In genomic region chr5:63164339-63164738, GRCh38 we compare ENCODE assay signal across 20 cellular contexts.
DNase-seq lines count a peak whose midpoint lies in the region; ATAC-seq, FAIRE-seq and TF ChIP-seq lines count a peak whose summit lies in the region.
"Had no signal": no experiment of that assay in that cellular context is flagged by ENCODE, and none has a peak within 500 bp of the region (broad histone marks: within the 10 kb centered on the region; RNA-seq: fewer than 3 reads in every experiment).

No MANE protein-coding gene starts in this region.

- no peak for DNase-seq in HepG2 (ENCODE audit: low spot score)
- DNase-seq in right lobe of liver: no peak
- no peak for DNase-seq in RPMI8226
- DNase-seq: AML-193; Caco-2; Calu3; CD4-positive, alpha-beta T cell; CD8-positive, alpha-beta T cell; DMS79 treated with DMSO at 0.1 percent for 48 hours; GF-D8 had no signal

- intact Hi-C loops in HepG2 (cut with micrococcal nuclease; ENCODE audit: unreplicated experiment): no loop called here
- intact Hi-C loops in right lobe of liver (cut with DNase I): no loop called here

- CTCF ChIA-PET in HepG2 (lab: Yijun Ruan, JAX; ENCODE audit: low intra/inter-chr PET ratio, low total read pairs): no interaction called here

- no peak for ATAC-seq in HepG2
- peak; percentile 77 to 87 (median 82) for ATAC-seq in right lobe of liver
- no peak for ATAC-seq in gastroesophageal sphincter
- ATAC-seq: A549; CD8-positive, alpha-beta T cell had no signal

- TF ChIP-seq EP300 in HepG2 (IDR thresholded peaks at IDR 0.05; ENCODE audit: low read depth in 2 of 2, low read length in 2 of 2) (no peak), HepG2 (CRISPR knock-in tag; IDR thresholded peaks at IDR 0.05; ENCODE audit: borderline replicate concordance) (no peak), gastroesophageal sphincter (IDR thresholded peaks at IDR 0.05) (no peak)

- H3K9me3 ChIP-seq in liver (ENCODE audit: control insufficient read depth in 4 of 4, low read length in 3 of 4) (no peaks in the 10 kb centered on the region), HepG2 (ENCODE audit: low read length) (no peaks in the 10 kb centered on the region), right lobe of liver (no peaks in the 10 kb centered on the region), gastroesophageal sphincter (no peaks in the 10 kb centered on the region)
- H3K9me3 ChIP-seq: A549, Caco-2 had no signal

- TF ChIP-seq POLR2A in HepG2 (IDR thresholded peaks at IDR 0.05; ENCODE audit: insufficient read depth in 1 of 2, low read depth in 2 of 2, low read length in 2 of 2) (no peak), right lobe of liver (IDR thresholded peaks at IDR 0.05) (no peak), gastroesophageal sphincter (IDR thresholded peaks at IDR 0.05) (no peak)

- H3K4me1 ChIP-seq in liver (ENCODE audit: control insufficient read depth in 4 of 4, insufficient read depth in 4 of 4, low read length in 3 of 4) (peaks cover 6 to 30% (median 15%) of the 10 kb centered on the region in 4 donors), HepG2 (ENCODE audit: insufficient read depth, low read length) (no peaks in the 10 kb centered on the region), right lobe of liver (peaks cover 0 to 31% (median 8%) of the 10 kb centered on the region in 4 donors), gastroesophageal sphincter (no peaks in the 10 kb centered on the region)
- H3K4me1 ChIP-seq: A549; BLaER1 treated with 17β-estradiol and CSF1 and Interleukin-3, amounts not matched to agents 10 nM and 100 nM; Caco-2 had no signal

- peak overlapping the region; percentile 61 to 84 for H3K27ac ChIP-seq in liver (ENCODE audit: low read depth in 1 of 2, low read length in 2 of 2)
- H3K27ac ChIP-seq in HepG2 (ENCODE audit: extremely low read length, insufficient read depth, low read length): no peak overlapping the region
- H3K27ac ChIP-seq in right lobe of liver: peak overlapping the region; percentile 19 to 88 (median 85)
- no peak overlapping the region for H3K27ac ChIP-seq in gastroesophageal sphincter
- H3K27ac ChIP-seq: 22Rv1; A549; BLaER1 treated with 17β-estradiol and CSF1 and Interleukin-3, amounts not matched to agents 10 nM and 100 nM; C4-2B had no signal

- FAIRE-seq in HepG2 (lab: Jason Lieb, UNC): no peak
- FAIRE-seq: A549, D721Med, G401.6, GM12891, GM19239 had no signal

- H3K27me3 ChIP-seq in liver (ENCODE audit: control insufficient read depth in 4 of 4, insufficient read depth in 4 of 4, low read length in 3 of 4) (no peaks in the 10 kb centered on the region), HepG2 (ENCODE audit: control insufficient read depth in 1 of 2, insufficient read depth in 2 of 2, low read length in 2 of 2) (no peaks in the 10 kb centered on the region; a peak in 1 of 5 replicates), right lobe of liver (no peaks in the 10 kb centered on the region), gastroesophageal sphincter (no peaks in the 10 kb centered on the region)
- H3K27me3 ChIP-seq: BLaER1 treated with 17β-estradiol and CSF1 and Interleukin-3, amounts not matched to agents 10 nM and 100 nM had no signal

- no peak overlapping the region for H3K4me2 ChIP-seq in HepG2 (ENCODE audit: low read depth, low read length)
- H3K4me2 ChIP-seq: A549; BLaER1 treated with 17β-estradiol and CSF1 and Interleukin-3, amounts not matched to agents 10 nM and 100 nM had no signal

- H3K79me2 ChIP-seq in HepG2 (ENCODE audit: insufficient read depth, low read length): no peaks in the 10 kb centered on the region

- no peak overlapping the region for H2AFZ ChIP-seq in HepG2 (ENCODE audit: low read length)

- H3K36me3 ChIP-seq in liver (ENCODE audit: control insufficient read depth in 4 of 4, insufficient read depth in 3 of 4, low read depth in 1 of 4, low read length in 3 of 4) (no peaks in the 10 kb centered on the region), HepG2 (replicated peaks in 1 of 2; ENCODE audit: control insufficient read depth in 1 of 2, insufficient read depth in 2 of 2, low read length in 2 of 2) (no peaks in the 10 kb centered on the region), right lobe of liver (no peaks in the 10 kb centered on the region), gastroesophageal sphincter (no peaks in the 10 kb centered on the region)
- H3K36me3 ChIP-seq: BLaER1 treated with 17β-estradiol and CSF1 and Interleukin-3, amounts not matched to agents 10 nM and 100 nM had no signal

- no peak overlapping the region for H3K9ac ChIP-seq in liver (ENCODE audit: low read depth in 1 of 2, low read length in 2 of 2)
- no peak overlapping the region for H3K9ac ChIP-seq in HepG2 (ENCODE audit: insufficient read depth, low read depth, low read length)
- H3K9ac ChIP-seq: BLaER1 treated with 17β-estradiol and CSF1 and Interleukin-3, amounts not matched to agents 10 nM and 100 nM had no signal

- H3K4me3 ChIP-seq in liver (ENCODE audit: low read depth in 1 of 3, low read length in 3 of 3) (no peak overlapping the region), HepG2 (replicated peaks in 1 of 3; ENCODE audit: insufficient read depth in 1 of 3, low read depth in 2 of 3, low read length in 3 of 3) (no peak overlapping the region), right lobe of liver (no peak overlapping the region), gastroesophageal sphincter (no peak overlapping the region)
- H3K4me3 ChIP-seq: A549; BLaER1 treated with 17β-estradiol and CSF1 and Interleukin-3, amounts not matched to agents 10 nM and 100 nM had no signal

- TF ChIP-seq RAD21 in liver (IDR thresholded peaks at IDR 0.05): no peak
- no peak for TF ChIP-seq RAD21 in HepG2 (CRISPR knock-in tag; IDR thresholded peaks at IDR 0.05)

- no peaks in the 10 kb centered on the region for H4K20me1 ChIP-seq in HepG2 (ENCODE audit: insufficient read depth, low read length)
- H4K20me1 ChIP-seq: BLaER1 treated with 17β-estradiol and CSF1 and Interleukin-3, amounts not matched to agents 10 nM and 100 nM had no signal

- in situ Hi-C loops in HepG2 (cut with HindIII; ENCODE audit: extremely low pct_ligation_motif_present, low pct_unique_long_range_greater_than_20kb): no loop called here

- TF ChIP-seq CTCF in liver (IDR thresholded peaks at IDR 0.05; ENCODE audit: low read depth, low read length, missing input control) (no peak), HepG2 (CRISPR knock-in tag; IDR thresholded peaks at IDR 0.05) (no peak), right lobe of liver (IDR thresholded peaks at IDR 0.05) (no peak), gastroesophageal sphincter (IDR thresholded peaks at IDR 0.05) (no peak)

- 53% methylated on average over 2 of the region's 2 CpGs for WGBS in liver
- 23% methylated on average over 2 of the region's 2 CpGs for WGBS in HepG2 (ENCODE audit: low lambda C conversion rate)
- 29% methylated on average over 2 of the region's 2 CpGs for WGBS in right lobe of liver (ENCODE audit: insufficient coverage, low coverage, low lambda C conversion rate, missing lambda C conversion rate)
- 50 to 73% methylated on average over 1 to 2 of the region's 2 CpGs for WGBS in gastroesophageal sphincter (ENCODE audit: low coverage in 1 of 2), 2 donors

- POLR2A ChIA-PET in HepG2 (lab: Yijun Ruan, JAX): no interaction called here

- BruUV-seq in HepG2 (replicated peaks; lab: Mats Ljungman, UMichigan): no TSS peak

TF ChIP-seq in liver, 16 proteins besides CTCF, POLR2A, EP300 and RAD21:
- TF ChIP-seq ATF3 (IDR thresholded peaks at IDR 0.05): no peak
- no peak for TF ChIP-seq MAX (IDR thresholded peaks at IDR 0.05)
- no peak for TF ChIP-seq TAF1 (conservative IDR thresholded peaks at IDR 0.05)
- peak in 1 of 2 donors; percentile 43 for TF ChIP-seq HNF4A (conservative IDR thresholded peaks at IDR 0.05)
- no peak for TF ChIP-seq RXRA (IDR thresholded peaks at IDR 0.05)
- TF ChIP-seq YY1 (IDR thresholded peaks at IDR 0.05): no peak
- no peak for TF ChIP-seq SP1 (IDR thresholded peaks at IDR 0.05)
- TF ChIP-seq HNF4G (IDR thresholded peaks at IDR 0.05): no peak
TF ChIP-seq in liver: peak in this region for 1.

TF ChIP-seq in HepG2, 621 proteins besides CTCF, POLR2A, EP300 and RAD21:
- TF ChIP-seq HOXA9 (CRISPR knock-in tag; IDR thresholded peaks at IDR 0.05; ENCODE audit: borderline replicate concordance): no peak
- TF ChIP-seq BATF2 (CRISPR knock-in tag; IDR thresholded peaks at IDR 0.05): no peak
- no peak for TF ChIP-seq HDAC1 (CRISPR knock-in tag; IDR thresholded peaks at IDR 0.05)
- TF ChIP-seq FOSL2 (CRISPR knock-in tag; IDR thresholded peaks at IDR 0.05): no peak
- no peak for TF ChIP-seq PATZ1 (CRISPR knock-in tag; IDR thresholded peaks at IDR 0.05)
- no peak for TF ChIP-seq ZNF530 (CRISPR knock-in tag; IDR thresholded peaks at IDR 0.05; ENCODE audit: low read depth)

Comparison
In these comparisons a context has a peak if more than half of its experiments do, and no peak if none do; other contexts are left out.
1. H3K27ac ChIP-seq: peak in liver (2 of 2) and right lobe of liver (3 of 3); none in HepG2 (single experiment) and gastroesophageal sphincter (0 of 4).
2. ATAC-seq: peak in right lobe of liver (4 of 4); none in HepG2 (single experiment) and gastroesophageal sphincter (single experiment).